11 cellular contexts compared by ENCODE assay signal in the genomic region with DNA sequence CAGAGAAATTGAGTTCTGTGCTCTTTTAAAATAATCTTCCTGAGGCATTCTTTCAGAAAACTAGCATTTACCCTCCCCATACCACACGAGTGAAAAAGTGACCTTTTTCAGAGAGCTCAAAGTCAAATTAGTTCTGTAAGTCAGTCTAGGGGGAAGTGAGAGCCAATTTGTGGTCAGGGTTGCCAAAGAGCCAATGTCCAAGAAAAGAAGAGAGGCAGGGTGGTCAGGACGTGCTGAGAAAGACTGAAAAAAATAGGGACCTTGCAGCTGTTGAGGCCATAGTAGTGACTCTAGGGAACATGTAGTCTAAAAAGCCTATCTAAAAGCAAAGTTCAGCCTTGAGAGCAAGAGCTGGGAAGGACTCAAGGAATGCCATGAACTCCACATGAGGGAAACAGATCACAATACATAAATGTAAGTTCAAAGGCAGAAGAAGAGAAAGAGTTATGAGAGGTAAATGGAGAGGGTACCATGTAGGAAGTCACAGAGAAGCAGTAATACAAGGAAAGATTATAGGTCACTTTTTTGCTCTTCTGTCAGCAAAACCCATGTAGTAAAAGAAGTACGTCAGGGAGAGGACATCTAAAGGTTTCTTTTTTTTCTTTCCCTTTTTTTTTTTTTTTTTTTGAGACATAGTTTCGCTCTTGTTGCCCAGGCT.
DNase-seq lines count a peak whose midpoint lies in the region; ATAC-seq and TF ChIP-seq lines count a peak whose summit lies in the region.
"Had no signal": no experiment of that assay in that cellular context is flagged by ENCODE, and none has a peak within 500 bp of the region (broad histone marks: within the 10 kb centered on the region; RNA-seq: fewer than 3 reads in every experiment).

No MANE protein-coding gene starts in this region.

- ATAC-seq in GM19452 (IDR thresholded peaks at IDR 0.05; ENCODE audit: unreplicated experiment) (peak; percentile 95), HG02884 (IDR thresholded peaks at IDR 0.05; ENCODE audit: unreplicated experiment) (peak; percentile 94), HG03571 (IDR thresholded peaks at IDR 0.05; ENCODE audit: unreplicated experiment) (peak; percentile 98), sciatic nerve (no peak)

- H3K4me3 ChIP-seq in GM12865 (ENCODE audit: low read depth, low read length) = no peak overlapping the region

- TF ChIP-seq CTCF in GM12865 (IDR thresholded peaks at IDR 0.05; ENCODE audit: insufficient read depth, low read depth, low read length, missing control alignments) (no peak), progenitor cell of endocrine pancreas (IDR thresholded peaks at IDR 0.05; ENCODE audit: unreplicated experiment) (no peak)

- H3K36me3 Mint-ChIP-seq in progenitor cell of endocrine pancreas (ENCODE audit: insufficient read depth) = no peaks in the 10 kb centered on the region
- H3K36me3 Mint-ChIP-seq: activated CD4-positive, alpha-beta memory T cell treated with anti-CD3 and anti-CD28 coated beads for 36 hours had no signal

- no peak overlapping the region for H3K4me3 Mint-ChIP-seq in progenitor cell of endocrine pancreas (ENCODE audit: low read depth)
- H3K4me3 Mint-ChIP-seq: activated CD4-positive, alpha-beta memory T cell treated with anti-CD3 and anti-CD28 coated beads for 36 hours had no signal

- intact Hi-C loops in sciatic nerve (cut with DNase I) = no loop called here

- H3K27me3 Mint-ChIP-seq in progenitor cell of endocrine pancreas = no peaks in the 10 kb centered on the region
- H3K27me3 Mint-ChIP-seq: activated CD4-positive, alpha-beta memory T cell treated with anti-CD3 and anti-CD28 coated beads for 36 hours had no signal

- H3K9me3 Mint-ChIP-seq in progenitor cell of endocrine pancreas (ENCODE audit: low read depth) = peaks cover 3% of the 10 kb centered on the region

- H3K27ac Mint-ChIP-seq in progenitor cell of endocrine pancreas = no peak overlapping the region
- H3K27ac Mint-ChIP-seq: activated CD4-positive, alpha-beta memory T cell treated with anti-CD3 and anti-CD28 coated beads for 36 hours had no signal

- DNase-seq in GM12865 (ENCODE audit: low read depth) (peak; percentile 86), SW 1271 (lab: John Stamatoyannopoulos, UW) (no peak), HuH-7.5 (ENCODE audit: low spot score) (no peak), progenitor cell of endocrine pancreas (ENCODE audit: low spot score, unreplicated experiment) (no peak), sciatic nerve (ENCODE audit: low spot score) (no peak)
- DNase-seq: activated CD4-positive, alpha-beta memory T cell treated with anti-CD3 and anti-CD28 coated beads for 36 hours; NCI-H2029 treated with DMSO at 0.1 percent for 48 hours; Right ventricle myocardium superior had no signal

- H3K4me1 Mint-ChIP-seq in progenitor cell of endocrine pancreas (ENCODE audit: low read depth) = no peaks in the 10 kb centered on the region
